In genomic region chr5:38099205-38100144, GRCh38 we compare ENCODE assay signal across 1 cellular context.
TF ChIP-seq lines count a peak whose summit lies in the region.

No MANE protein-coding gene starts in this region.

TF ChIP-seq in HepG2, 621 proteins besides CTCF, POLR2A, EP300 and RAD21 (continued from another document):
- no peak for TF ChIP-seq ARID4A (CRISPR knock-in tag; IDR thresholded peaks at IDR 0.05; ENCODE audit: borderline replicate concordance)
- no peak for TF ChIP-seq KDM1A (CRISPR knock-in tag; IDR thresholded peaks at IDR 0.05)
- no peak for TF ChIP-seq ZBTB40 (IDR thresholded peaks at IDR 0.05)
- TF ChIP-seq ZBTB40 (CRISPR knock-in tag; IDR thresholded peaks at IDR 0.05) = no peak
- no peak for TF ChIP-seq ZNF44 (CRISPR knock-in tag; IDR thresholded peaks at IDR 0.05)
- no peak for TF ChIP-seq ZGPAT (CRISPR knock-in tag; IDR thresholded peaks at IDR 0.05)
- TF ChIP-seq RBAK (CRISPR knock-in tag; IDR thresholded peaks at IDR 0.05) = no peak
- no peak for TF ChIP-seq ZNF274 (CRISPR knock-in tag; IDR thresholded peaks at IDR 0.05)
- TF ChIP-seq ELF1 (CRISPR knock-in tag; IDR thresholded peaks at IDR 0.05) = no peak
